In genomic region chr14:43449291-43449690, GRCh38 we compare ENCODE assay signal across 24 cellular contexts.
A peak's percentile ranks its signal among the peaks of the same experiment; 100 is the strongest.
DNase-seq lines count a peak whose midpoint lies in the region; ATAC-seq and TF ChIP-seq lines count a peak whose summit lies in the region.
"Had no signal": no experiment of that assay in that cellular context is flagged by ENCODE, and none has a peak within 500 bp of the region (broad histone marks: within the 10 kb centered on the region; RNA-seq: fewer than 3 reads in every experiment).

No MANE protein-coding gene starts in this region.

- intact Hi-C loops in posterior vena cava (cut with DNase I), result no loop called here

- H3K4me3 ChIP-seq in epithelial cell of esophagus (ENCODE audit: low read length), result no peak overlapping the region
- no peak overlapping the region for H3K4me3 ChIP-seq in foreskin fibroblast (ENCODE audit: low read depth in 1 of 2, low read length in 2 of 2)

- DNase-seq in DMS53 treated with DMSO at 0.1 percent for 48 hours (lab: John Stamatoyannopoulos, UW; ENCODE audit: unreplicated experiment) (peak; percentile 17), NCI-H1105 (lab: John Stamatoyannopoulos, UW) (peak; percentile 20), NCI-H748 (lab: John Stamatoyannopoulos, UW; ENCODE audit: unreplicated experiment) (peak; percentile 86), epithelial cell of esophagus (ENCODE audit: low read depth) (peak; percentile 5), posterior vena cava (ENCODE audit: low spot score) (no peak), dedifferentiated amniotic fluid mesenchymal stem cell (ENCODE audit: extremely low spot score) (no peak), foreskin fibroblast (no peak)
- DNase-seq: activated CD4-positive, alpha-beta memory T cell treated with anti-CD3 and anti-CD28 coated beads, Interleukin-2, amount 10 ng/mL, durations not matched to agents 7 days and 5 days; activated CD4-positive, CD25-positive, alpha-beta regulatory T cell treated with anti-CD3 and anti-CD28 coated beads, Interleukin-2, amount 50 U/mL, for 72 hours; activated CD8-positive, alpha-beta memory T cell treated with anti-CD3 and anti-CD28 coated beads, Interleukin-2, amount 50 U/mL, for 48 hours; activated naive CD4-positive, alpha-beta T cell treated with anti-CD3 and anti-CD28 coated beads, Interleukin-2, amount 10 ng/mL, durations not matched to agents 7 days and 5 days; amniotic stem cell; brain microvascular endothelial cell; DMS79 treated with DMSO at 0.1 percent for 48 hours; GF-D8; glutamatergic neuron; HCEC 1CT; left colon; NCI-H146; NCI-H2171; NCI-H69; substantia nigra had no signal

- no peak for ATAC-seq in SK-N-SH treated with all-trans-retinoic acid at 6 μM for 48 hours
- ATAC-seq: left colon; stimulated activated memory B cell treated with anti-CD40 and anti-IgM and Interleukin-4, amounts not matched to agents 10 μg/mL and 1 μg/mL and 100 μg/mL, for 72 hours had no signal

- TF ChIP-seq CTCF in epithelial cell of esophagus (IDR thresholded peaks at IDR 0.05; ENCODE audit: insufficient read depth, low read depth, low read length, missing control alignments) (no peak), foreskin fibroblast (IDR thresholded peaks at IDR 0.05; ENCODE audit: low read depth, low read length) (no peak)

TF ChIP-seq in SK-N-SH treated with all-trans-retinoic acid at 6 μM for 48 hours, 23 proteins besides CTCF, POLR2A, EP300 and RAD21:
- TF ChIP-seq CSDC2 (CRISPR knock-in tag; IDR thresholded peaks at IDR 0.05) (no peak), ZNF70 (CRISPR knock-in tag; IDR thresholded peaks at IDR 0.05) (no peak), OSR1 (CRISPR knock-in tag; IDR thresholded peaks at IDR 0.05) (no peak), POU6F1 (CRISPR knock-in tag; IDR thresholded peaks at IDR 0.05; ENCODE audit: borderline replicate concordance, low read depth) (no peak), ESRRG (CRISPR knock-in tag; IDR thresholded peaks at IDR 0.05) (no peak), ZNF565 (CRISPR knock-in tag; conservative IDR thresholded peaks at IDR 0.05; ENCODE audit: low read depth) (no peak), PATZ1 (CRISPR knock-in tag; IDR thresholded peaks at IDR 0.05; ENCODE audit: borderline replicate concordance) (no peak), SNAI2 (CRISPR knock-in tag; IDR thresholded peaks at IDR 0.05) (no peak), ZFP30 (CRISPR knock-in tag; IDR thresholded peaks at IDR 0.05) (no peak)

Comparison
In these comparisons a context has a peak if more than half of its experiments do, and no peak if none do; other contexts are left out.
1. DNase-seq: peak in DMS53 treated with DMSO at 0.1 percent for 48 hours (single experiment), NCI-H1105 (single experiment), NCI-H748 (single experiment) and epithelial cell of esophagus (single experiment); none in posterior vena cava (single experiment), dedifferentiated amniotic fluid mesenchymal stem cell (single experiment) and foreskin fibroblast (0 of 2).